ENCODE assay signal across 8 cellular contexts in the genomic region with DNA sequence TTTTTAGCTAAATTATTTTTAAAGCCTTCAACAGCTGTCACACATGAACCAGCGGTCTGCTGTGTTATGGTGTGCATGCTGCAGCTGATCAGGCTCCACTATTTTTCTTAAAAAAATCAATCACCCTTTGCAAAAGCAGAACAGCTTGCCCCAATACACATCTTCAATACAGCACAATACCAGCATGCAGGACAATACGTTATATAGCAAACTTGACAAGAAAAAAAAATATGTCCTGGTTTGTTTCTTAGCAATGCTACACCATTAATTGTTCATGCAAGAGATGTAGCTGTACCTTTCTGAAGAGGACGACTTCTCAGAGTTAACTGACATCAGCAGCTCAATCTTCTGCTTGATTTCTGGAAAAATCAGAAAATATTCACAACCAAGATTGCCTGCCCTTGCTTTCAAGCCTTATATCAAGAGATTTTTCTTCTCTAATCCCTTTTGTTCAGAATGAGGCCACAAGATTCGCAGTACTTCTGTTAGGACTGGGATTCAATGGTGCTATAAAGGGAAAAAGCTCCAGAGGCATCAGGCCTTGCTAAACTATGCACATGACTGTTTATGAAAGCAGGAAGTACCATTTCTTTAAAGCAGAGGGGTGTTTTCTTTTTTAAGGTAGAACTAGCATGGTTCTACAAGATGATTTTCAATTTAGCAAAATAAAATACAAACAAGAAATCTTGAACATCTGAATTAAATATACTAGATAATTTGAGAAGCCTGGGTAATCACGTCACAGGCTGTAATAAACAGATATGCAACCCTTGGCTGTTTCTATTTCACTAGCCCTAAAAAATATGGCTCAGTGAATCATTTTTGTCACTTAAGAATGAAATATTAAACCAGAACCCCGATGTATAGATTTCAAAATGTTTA.
A peak's percentile ranks its signal among the peaks of the same experiment; 100 is the strongest.
DNase-seq lines count a peak whose midpoint lies in the region; ATAC-seq and TF ChIP-seq lines count a peak whose summit lies in the region.

No MANE protein-coding gene starts in this region.

- H3K27ac Mint-ChIP-seq in activated naive CD8-positive, alpha-beta T cell treated with anti-CD3 and anti-CD28 coated beads for 36 hours: peak overlapping the region; percentile 92

- peak overlapping the region; percentile 89 for H3K4me3 Mint-ChIP-seq in activated naive CD8-positive, alpha-beta T cell treated with anti-CD3 and anti-CD28 coated beads for 36 hours

- TF ChIP-seq CTCF in AG04449 (IDR thresholded peaks at IDR 0.05; ENCODE audit: insufficient read depth, low read length, missing control alignments): no peak
- no peak for TF ChIP-seq CTCF in GM12864 (IDR thresholded peaks at IDR 0.05; ENCODE audit: low read depth, low read length, missing control alignments)

- no peaks in the 10 kb centered on the region for H3K27me3 Mint-ChIP-seq in activated naive CD8-positive, alpha-beta T cell treated with anti-CD3 and anti-CD28 coated beads for 36 hours

- DNase-seq in AG04449 (ENCODE audit: low read depth, low spot score) (peak; percentile 23), GM12864 (ENCODE audit: low read depth) (no peak), NCI-H2081 treated with DMSO at 0.1 percent for 48 hours (lab: John Stamatoyannopoulos, UW) (peak; percentile 27), Right ventricle myocardium superior (no peak), putamen (ENCODE audit: low spot score) (peak; percentile 84), HK-2 (ENCODE audit: unreplicated experiment) (no peak)
- no peak for DNase-seq in activated naive CD8-positive, alpha-beta T cell treated with anti-CD3 and anti-CD28 coated beads for 36 hours

- ATAC-seq in HG02852 (IDR thresholded peaks at IDR 0.05; ENCODE audit: unreplicated experiment) (peak; percentile 80), Right ventricle myocardium superior (ENCODE audit: poor library complexity) (peak; percentile 96)

- H3K4me3 ChIP-seq in AG04449 (ENCODE audit: low read depth, low read length) (peak overlapping the region; percentile 33), GM12864 (ENCODE audit: low read depth, low read length) (peak overlapping the region; percentile 48)

- H3K36me3 Mint-ChIP-seq in activated naive CD8-positive, alpha-beta T cell treated with anti-CD3 and anti-CD28 coated beads for 36 hours: no peaks in the 10 kb centered on the region

- intact Hi-C loops in Right ventricle myocardium superior (cut with DNase I): no loop called here

- CTCF ChIA-PET in AG04449 (lab: Yijun Ruan, JAX): interaction anchor here (1.1 kb wide), 1 partner anchor 17 kb away, joined by 3 read pairs; no protein-coding TSS in a partner anchor

- H3K9me3 Mint-ChIP-seq in activated naive CD8-positive, alpha-beta T cell treated with anti-CD3 and anti-CD28 coated beads for 36 hours: no peaks in the 10 kb centered on the region

- H3K4me1 Mint-ChIP-seq in activated naive CD8-positive, alpha-beta T cell treated with anti-CD3 and anti-CD28 coated beads for 36 hours: peaks cover 46% of the 10 kb centered on the region

- POLR2A ChIA-PET in AG04449 (lab: Yijun Ruan, JAX): no interaction called here

Comparison
In these comparisons a context has a peak if more than half of its experiments do, and no peak if none do; other contexts are left out.
1. DNase-seq: peak in AG04449 (single experiment), NCI-H2081 treated with DMSO at 0.1 percent for 48 hours (single experiment) and putamen (single experiment); none in GM12864 (single experiment), activated naive CD8-positive, alpha-beta T cell treated with anti-CD3 and anti-CD28 coated beads for 36 hours (single experiment), Right ventricle myocardium superior (single experiment) and HK-2 (single experiment).